In genomic region chr17:35761601-35762000, GRCh38 we compare ENCODE assay signal across 33 cellular contexts. TPM values are rescaled to one million over a fixed set of nuclear protein-coding genes. Genes with fewer than 3 reads are reported as not detected.
"Had no signal": no experiment of that assay in that cellular context is flagged by ENCODE, and none has a peak within 500 bp of the region (broad histone marks: within the 10 kb centered on the region; RNA-seq: fewer than 3 reads in every experiment).

No MANE protein-coding gene starts in this region.

- H3K9ac ChIP-seq: neural progenitor cell had no signal

- H3K4me1 ChIP-seq: pancreas had no signal

- H3K36me3 ChIP-seq: neural progenitor cell, pancreas, prostate gland, thoracic aorta, thyroid gland, tibial nerve, upper lobe of left lung, vagina had no signal

- H3K27ac Mint-ChIP-seq: natural killer cell; nephron; neural progenitor cell; stimulated activated memory B cell treated with anti-CD40 and anti-IgM and Interleukin-4, amounts not matched to agents 10 μg/mL and 1 μg/mL and 100 μg/mL, for 72 hours; stimulated activated naive CD8-positive, alpha-beta T cell treated with anti-CD3 and anti-CD28 coated beads, Interleukin-15, amount 100 ng/mL, for 72 hours had no signal

- H3K9me3 Mint-ChIP-seq: natural killer cell; nephron; neural progenitor cell; stimulated activated memory B cell treated with anti-CD40 and anti-IgM and Interleukin-4, amounts not matched to agents 10 μg/mL and 1 μg/mL and 100 μg/mL, for 72 hours; stimulated activated naive CD8-positive, alpha-beta T cell treated with anti-CD3 and anti-CD28 coated beads, Interleukin-15, amount 100 ng/mL, for 72 hours had no signal

- H3K9me3 ChIP-seq: pancreas, prostate gland, thoracic aorta, thyroid gland, tibial nerve, upper lobe of left lung, vagina had no signal

- H3K4me3 ChIP-seq: neural progenitor cell, pancreas, prostate gland, skin epidermis, thoracic aorta, thyroid gland, tibial nerve, upper lobe of left lung, vagina had no signal

- DNase-seq: naive thymus-derived CD4-positive, alpha-beta T cell; natural killer cell; occipital lobe; pancreas; right cardiac atrium; stimulated activated CD4-positive, alpha-beta T cell treated with anti-CD3 and anti-CD28 coated beads, Interleukin-15, amount 100 ng/mL, for 24 hours; stimulated activated CD4-positive, alpha-beta T cell treated with anti-CD3 and anti-CD28 coated beads, Interleukin-2, amount 100 ng/mL, for 24 hours; stimulated activated CD4-positive, alpha-beta T cell treated with anti-CD3 and anti-CD28 coated beads, Interleukin-2, amount 100 ng/mL, for 48 hours; stimulated activated CD4-positive, alpha-beta T cell treated with anti-CD3 and anti-CD28 coated beads, Interleukin-4, amount 100 ng/mL, for 24 hours; stimulated activated naive CD4-positive, alpha-beta T cell; stimulated activated naive CD8-positive, alpha-beta T cell treated with anti-CD3 and anti-CD28 coated beads, Interleukin-15, amount 100 ng/mL, for 72 hours; stimulated activated naive CD8-positive, alpha-beta T cell treated with anti-CD3 and anti-CD28 coated beads, Interleukin-15, Interleukin-2, amounts not matched to agents 100 U/mL and 50 U/mL, for 24 hours; substantia nigra; thyroid gland; trophoblast cell; upper lobe of left lung had no signal

- H3K4me3 Mint-ChIP-seq: natural killer cell; nephron; neural progenitor cell; stimulated activated memory B cell treated with anti-CD40 and anti-IgM and Interleukin-4, amounts not matched to agents 10 μg/mL and 1 μg/mL and 100 μg/mL, for 72 hours; stimulated activated naive CD8-positive, alpha-beta T cell treated with anti-CD3 and anti-CD28 coated beads, Interleukin-15, amount 100 ng/mL, for 72 hours had no signal

- H2AFZ ChIP-seq: neural progenitor cell had no signal

- ATAC-seq: naive thymus-derived CD4-positive, alpha-beta T cell; natural killer cell; pancreas; right cardiac atrium; sciatic nerve; stimulated activated memory B cell treated with anti-CD40 and anti-IgM and Interleukin-4, amounts not matched to agents 10 μg/mL and 1 μg/mL and 100 μg/mL, for 72 hours; stimulated activated naive CD8-positive, alpha-beta T cell treated with anti-CD3 and anti-CD28 coated beads, Interleukin-15, amount 100 ng/mL, for 72 hours; stimulated activated naive CD8-positive, alpha-beta T cell treated with anti-CD3 and anti-CD28 coated beads, Interleukin-15, Interleukin-2, amounts not matched to agents 100 U/mL and 50 U/mL, for 24 hours had no signal

- H3K27ac ChIP-seq: neural progenitor cell, pancreas, prostate gland, skin epidermis, thoracic aorta, thyroid gland, tibial nerve, upper lobe of left lung, vagina had no signal

- H3K4me2 ChIP-seq: neural progenitor cell had no signal

- H3K36me3 Mint-ChIP-seq: naive thymus-derived CD4-positive, alpha-beta T cell; natural killer cell; neural progenitor cell; stimulated activated memory B cell treated with anti-CD40 and anti-IgM and Interleukin-4, amounts not matched to agents 10 μg/mL and 1 μg/mL and 100 μg/mL, for 72 hours had no signal

- FAIRE-seq: pancreas, urothelium cell line had no signal

- H3K27me3 ChIP-seq: neural progenitor cell, pancreas, thyroid gland, tibial nerve, upper lobe of left lung, vagina had no signal

RNA-seq across cellular contexts. Expression of gene C17orf50, which starts 0.9 kb away (rescaled TPM):
- total RNA-seq: myocyte; naive thymus-derived CD4-positive, alpha-beta T cell; natural killer cell; occipital lobe; osteocyte; posterior vena cava; pulmonary artery endothelial cell; right cardiac atrium; sciatic nerve; temporal lobe; thoracic aorta; tibial nerve; ureter; vagina had no signal
- polyA plus RNA-seq: neural cell had no signal

RNA-seq across cellular contexts. Expression of gene GAS2L2, which starts 8.6 kb away (rescaled TPM):
- total RNA-seq: osteocyte, posterior vena cava, prostate gland, pulmonary artery endothelial cell, thoracic aorta, thyroid gland, ureter, vagina had no signal
- polyA plus RNA-seq: naive thymus-derived CD4-positive, alpha-beta T cell had no signal
